1 cellular context compared by ENCODE assay signal in the genomic region with DNA sequence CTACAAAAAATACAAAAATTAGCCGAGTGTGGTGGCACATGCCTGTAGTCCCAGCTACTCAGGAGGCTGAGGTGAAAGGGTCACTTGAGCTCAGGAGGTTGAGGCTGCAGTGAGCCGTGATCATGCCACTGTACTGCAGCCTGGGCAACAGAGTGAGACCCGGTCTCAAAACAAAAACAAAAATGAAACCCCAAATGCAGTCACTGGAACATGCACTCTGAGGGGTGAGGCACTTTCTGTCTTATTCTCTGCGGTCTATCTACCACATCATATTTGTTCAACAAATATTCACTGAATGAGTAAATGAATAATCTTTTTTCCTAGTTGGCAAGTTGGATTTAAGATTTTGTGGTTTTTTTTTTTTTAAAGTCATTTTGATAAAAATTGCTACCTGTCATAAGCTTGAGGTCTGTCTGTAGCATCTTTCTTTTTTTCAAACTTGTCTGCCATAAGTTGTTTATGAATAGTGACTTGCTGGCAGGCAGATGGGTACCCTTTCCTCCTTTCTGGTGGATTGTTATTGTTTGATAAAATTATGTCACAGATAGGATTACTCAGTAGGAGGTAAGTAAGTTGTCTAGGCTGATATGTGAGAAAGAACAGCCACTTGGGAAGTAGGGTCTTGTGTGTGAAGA.
TF ChIP-seq lines count a peak whose summit lies in the region.

No MANE protein-coding gene starts in this region.

TF ChIP-seq in GM12878, 131 proteins besides CTCF, POLR2A, EP300 and RAD21 (continued from another document and continues in another):
- TF ChIP-seq NR2C2 (IDR thresholded peaks at IDR 0.05; ENCODE audit: borderline replicate concordance, control insufficient read depth, insufficient read length, low read depth) (no peak), EGR1 (IDR thresholded peaks at IDR 0.05; ENCODE audit: borderline replicate concordance in 1 of 2, low read depth in 2 of 2, low read length in 2 of 2) (no peak), SMC3 (IDR thresholded peaks at IDR 0.05; ENCODE audit: borderline replicate concordance, low read length) (no peak), SPI1 (IDR thresholded peaks at IDR 0.05; ENCODE audit: borderline replicate concordance, insufficient read depth, low read depth, low read length) (no peak), RFX5 (IDR thresholded peaks at IDR 0.05; ENCODE audit: low read depth, low read length) (no peak), MTA3 (IDR thresholded peaks at IDR 0.05; ENCODE audit: borderline replicate concordance, low read length) (no peak; the same call in 1 of the 2 replicates), RAD51 (IDR thresholded peaks at IDR 0.05) (no peak), MTA2 (IDR thresholded peaks at IDR 0.05; ENCODE audit: low read depth) (0 out of 2 replicates have a peak, but pooled peaks have one; percentile 25), ZNF274 (IDR thresholded peaks at IDR 0.05; ENCODE audit: insufficient read depth, insufficient read length) (no peak), ESRRA (IDR thresholded peaks at IDR 0.05; ENCODE audit: low read length) (no peak), MYC (IDR thresholded peaks at IDR 0.05; ENCODE audit: insufficient read depth, insufficient read length, insufficient replicate concordance, low read length, severe bottlenecking) (no peak), STAT1 (conservative IDR thresholded peaks at IDR 0.05) (no peak), EED (IDR thresholded peaks at IDR 0.05; ENCODE audit: low read depth) (peak; percentile 23; the same call in 1 of the 2 replicates), NFXL1 (IDR thresholded peaks at IDR 0.05; ENCODE audit: borderline replicate concordance) (no peak), KLF5 (IDR thresholded peaks at IDR 0.05; ENCODE audit: partially characterized antibody) (no peak), BACH1 (IDR thresholded peaks at IDR 0.05; ENCODE audit: borderline replicate concordance) (no peak), PAX8 (IDR thresholded peaks at IDR 0.05) (no peak), ZNF217 (IDR thresholded peaks at IDR 0.05) (peak; percentile 65; the same call in 1 of the 2 replicates), ZNF384 (IDR thresholded peaks at IDR 0.05; ENCODE audit: borderline replicate concordance, low read depth, low read length) (no peak), GABPA (IDR thresholded peaks at IDR 0.05; ENCODE audit: low read depth) (0 out of 2 replicates have a peak, but pooled peaks have one; percentile 11), BCL11A (IDR thresholded peaks at IDR 0.05; ENCODE audit: low read depth, low read length) (peak; percentile 10; the same call in 1 of the 2 replicates), ATF7 (IDR thresholded peaks at IDR 0.05; ENCODE audit: low read depth) (peak; percentile 62), CBFB (IDR thresholded peaks at IDR 0.05; ENCODE audit: low read depth) (peak; percentile 49; the same call in 1 of the 2 replicates), IRF4 (IDR thresholded peaks at IDR 0.05; ENCODE audit: low read depth, low read length) (peak; percentile 68), GATAD2B (conservative IDR thresholded peaks at IDR 0.05; ENCODE audit: low read depth) (no peak), SIX5 (IDR thresholded peaks at IDR 0.05; ENCODE audit: low read depth, low read length, severe bottlenecking) (no peak), IKZF2 (IDR thresholded peaks at IDR 0.05) (peak in 1 of 2 experiments; percentile 47), PAX5 (IDR thresholded peaks at IDR 0.05; ENCODE audit: borderline replicate concordance, low read depth, low read length) (peak; percentile 87), POU2F2 (IDR thresholded peaks at IDR 0.05; ENCODE audit: borderline replicate concordance, low read depth, low read length) (0 out of 3 replicates have a peak, but pooled peaks have one; percentile 20), WRNIP1 (IDR thresholded peaks at IDR 0.05; ENCODE audit: borderline replicate concordance, low read depth, low read length) (no peak), CHD2 (IDR thresholded peaks at IDR 0.05; ENCODE audit: borderline replicate concordance, low read depth, low read length) (no peak)
- TF ChIP-seq, protein P1, sequence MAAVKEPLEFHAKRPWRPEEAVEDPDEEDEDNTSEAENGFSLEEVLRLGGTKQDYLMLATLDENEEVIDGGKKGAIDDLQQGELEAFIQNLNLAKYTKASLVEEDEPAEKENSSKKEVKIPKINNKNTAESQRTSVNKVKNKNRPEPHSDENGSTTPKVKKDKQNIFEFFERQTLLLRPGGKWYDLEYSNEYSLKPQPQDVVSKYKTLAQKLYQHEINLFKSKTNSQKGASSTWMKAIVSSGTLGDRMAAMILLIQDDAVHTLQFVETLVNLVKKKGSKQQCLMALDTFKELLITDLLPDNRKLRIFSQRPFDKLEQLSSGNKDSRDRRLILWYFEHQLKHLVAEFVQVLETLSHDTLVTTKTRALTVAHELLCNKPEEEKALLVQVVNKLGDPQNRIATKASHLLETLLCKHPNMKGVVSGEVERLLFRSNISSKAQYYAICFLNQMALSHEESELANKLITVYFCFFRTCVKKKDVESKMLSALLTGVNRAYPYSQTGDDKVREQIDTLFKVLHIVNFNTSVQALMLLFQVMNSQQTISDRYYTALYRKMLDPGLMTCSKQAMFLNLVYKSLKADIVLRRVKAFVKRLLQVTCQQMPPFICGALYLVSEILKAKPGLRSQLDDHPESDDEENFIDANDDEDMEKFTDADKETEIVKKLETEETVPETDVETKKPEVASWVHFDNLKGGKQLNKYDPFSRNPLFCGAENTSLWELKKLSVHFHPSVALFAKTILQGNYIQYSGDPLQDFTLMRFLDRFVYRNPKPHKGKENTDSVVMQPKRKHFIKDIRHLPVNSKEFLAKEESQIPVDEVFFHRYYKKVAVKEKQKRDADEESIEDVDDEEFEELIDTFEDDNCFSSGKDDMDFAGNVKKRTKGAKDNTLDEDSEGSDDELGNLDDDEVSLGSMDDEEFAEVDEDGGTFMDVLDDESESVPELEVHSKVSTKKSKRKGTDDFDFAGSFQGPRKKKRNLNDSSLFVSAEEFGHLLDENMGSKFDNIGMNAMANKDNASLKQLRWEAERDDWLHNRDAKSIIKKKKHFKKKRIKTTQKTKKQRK (IDR thresholded peaks at IDR 0.05; ENCODE audit: low read depth, low read length): no peak
- TF ChIP-seq, protein P2, sequence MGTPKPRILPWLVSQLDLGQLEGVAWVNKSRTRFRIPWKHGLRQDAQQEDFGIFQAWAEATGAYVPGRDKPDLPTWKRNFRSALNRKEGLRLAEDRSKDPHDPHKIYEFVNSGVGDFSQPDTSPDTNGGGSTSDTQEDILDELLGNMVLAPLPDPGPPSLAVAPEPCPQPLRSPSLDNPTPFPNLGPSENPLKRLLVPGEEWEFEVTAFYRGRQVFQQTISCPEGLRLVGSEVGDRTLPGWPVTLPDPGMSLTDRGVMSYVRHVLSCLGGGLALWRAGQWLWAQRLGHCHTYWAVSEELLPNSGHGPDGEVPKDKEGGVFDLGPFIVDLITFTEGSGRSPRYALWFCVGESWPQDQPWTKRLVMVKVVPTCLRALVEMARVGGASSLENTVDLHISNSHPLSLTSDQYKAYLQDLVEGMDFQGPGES (IDR thresholded peaks at IDR 0.05): no peak
- TF ChIP-seq, protein P3, sequence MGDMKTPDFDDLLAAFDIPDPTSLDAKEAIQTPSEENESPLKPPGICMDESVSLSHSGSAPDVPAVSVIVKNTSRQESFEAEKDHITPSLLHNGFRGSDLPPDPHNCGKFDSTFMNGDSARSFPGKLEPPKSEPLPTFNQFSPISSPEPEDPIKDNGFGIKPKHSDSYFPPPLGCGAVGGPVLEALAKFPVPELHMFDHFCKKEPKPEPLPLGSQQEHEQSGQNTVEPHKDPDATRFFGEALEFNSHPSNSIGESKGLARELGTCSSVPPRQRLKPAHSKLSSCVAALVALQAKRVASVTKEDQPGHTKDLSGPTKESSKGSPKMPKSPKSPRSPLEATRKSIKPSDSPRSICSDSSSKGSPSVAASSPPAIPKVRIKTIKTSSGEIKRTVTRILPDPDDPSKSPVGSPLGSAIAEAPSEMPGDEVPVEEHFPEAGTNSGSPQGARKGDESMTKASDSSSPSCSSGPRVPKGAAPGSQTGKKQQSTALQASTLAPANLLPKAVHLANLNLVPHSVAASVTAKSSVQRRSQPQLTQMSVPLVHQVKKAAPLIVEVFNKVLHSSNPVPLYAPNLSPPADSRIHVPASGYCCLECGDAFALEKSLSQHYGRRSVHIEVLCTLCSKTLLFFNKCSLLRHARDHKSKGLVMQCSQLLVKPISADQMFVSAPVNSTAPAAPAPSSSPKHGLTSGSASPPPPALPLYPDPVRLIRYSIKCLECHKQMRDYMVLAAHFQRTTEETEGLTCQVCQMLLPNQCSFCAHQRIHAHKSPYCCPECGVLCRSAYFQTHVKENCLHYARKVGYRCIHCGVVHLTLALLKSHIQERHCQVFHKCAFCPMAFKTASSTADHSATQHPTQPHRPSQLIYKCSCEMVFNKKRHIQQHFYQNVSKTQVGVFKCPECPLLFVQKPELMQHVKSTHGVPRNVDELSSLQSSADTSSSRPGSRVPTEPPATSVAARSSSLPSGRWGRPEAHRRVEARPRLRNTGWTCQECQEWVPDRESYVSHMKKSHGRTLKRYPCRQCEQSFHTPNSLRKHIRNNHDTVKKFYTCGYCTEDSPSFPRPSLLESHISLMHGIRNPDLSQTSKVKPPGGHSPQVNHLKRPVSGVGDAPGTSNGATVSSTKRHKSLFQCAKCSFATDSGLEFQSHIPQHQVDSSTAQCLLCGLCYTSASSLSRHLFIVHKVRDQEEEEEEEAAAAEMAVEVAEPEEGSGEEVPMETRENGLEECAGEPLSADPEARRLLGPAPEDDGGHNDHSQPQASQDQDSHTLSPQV (IDR thresholded peaks at IDR 0.05): no peak
- TF ChIP-seq, protein P4, sequence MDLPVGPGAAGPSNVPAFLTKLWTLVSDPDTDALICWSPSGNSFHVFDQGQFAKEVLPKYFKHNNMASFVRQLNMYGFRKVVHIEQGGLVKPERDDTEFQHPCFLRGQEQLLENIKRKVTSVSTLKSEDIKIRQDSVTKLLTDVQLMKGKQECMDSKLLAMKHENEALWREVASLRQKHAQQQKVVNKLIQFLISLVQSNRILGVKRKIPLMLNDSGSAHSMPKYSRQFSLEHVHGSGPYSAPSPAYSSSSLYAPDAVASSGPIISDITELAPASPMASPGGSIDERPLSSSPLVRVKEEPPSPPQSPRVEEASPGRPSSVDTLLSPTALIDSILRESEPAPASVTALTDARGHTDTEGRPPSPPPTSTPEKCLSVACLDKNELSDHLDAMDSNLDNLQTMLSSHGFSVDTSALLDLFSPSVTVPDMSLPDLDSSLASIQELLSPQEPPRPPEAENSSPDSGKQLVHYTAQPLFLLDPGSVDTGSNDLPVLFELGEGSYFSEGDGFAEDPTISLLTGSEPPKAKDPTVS (IDR thresholded peaks at IDR 0.05; ENCODE audit: low read depth, low read length): no peak
- TF ChIP-seq, protein P5, sequence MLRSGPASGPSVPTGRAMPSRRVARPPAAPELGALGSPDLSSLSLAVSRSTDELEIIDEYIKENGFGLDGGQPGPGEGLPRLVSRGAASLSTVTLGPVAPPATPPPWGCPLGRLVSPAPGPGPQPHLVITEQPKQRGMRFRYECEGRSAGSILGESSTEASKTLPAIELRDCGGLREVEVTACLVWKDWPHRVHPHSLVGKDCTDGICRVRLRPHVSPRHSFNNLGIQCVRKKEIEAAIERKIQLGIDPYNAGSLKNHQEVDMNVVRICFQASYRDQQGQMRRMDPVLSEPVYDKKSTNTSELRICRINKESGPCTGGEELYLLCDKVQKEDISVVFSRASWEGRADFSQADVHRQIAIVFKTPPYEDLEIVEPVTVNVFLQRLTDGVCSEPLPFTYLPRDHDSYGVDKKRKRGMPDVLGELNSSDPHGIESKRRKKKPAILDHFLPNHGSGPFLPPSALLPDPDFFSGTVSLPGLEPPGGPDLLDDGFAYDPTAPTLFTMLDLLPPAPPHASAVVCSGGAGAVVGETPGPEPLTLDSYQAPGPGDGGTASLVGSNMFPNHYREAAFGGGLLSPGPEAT (IDR thresholded peaks at IDR 0.05; ENCODE audit: low read depth): peak; percentile 53; the same call in 1 of the 2 replicates
- TF ChIP-seq, protein P6, sequence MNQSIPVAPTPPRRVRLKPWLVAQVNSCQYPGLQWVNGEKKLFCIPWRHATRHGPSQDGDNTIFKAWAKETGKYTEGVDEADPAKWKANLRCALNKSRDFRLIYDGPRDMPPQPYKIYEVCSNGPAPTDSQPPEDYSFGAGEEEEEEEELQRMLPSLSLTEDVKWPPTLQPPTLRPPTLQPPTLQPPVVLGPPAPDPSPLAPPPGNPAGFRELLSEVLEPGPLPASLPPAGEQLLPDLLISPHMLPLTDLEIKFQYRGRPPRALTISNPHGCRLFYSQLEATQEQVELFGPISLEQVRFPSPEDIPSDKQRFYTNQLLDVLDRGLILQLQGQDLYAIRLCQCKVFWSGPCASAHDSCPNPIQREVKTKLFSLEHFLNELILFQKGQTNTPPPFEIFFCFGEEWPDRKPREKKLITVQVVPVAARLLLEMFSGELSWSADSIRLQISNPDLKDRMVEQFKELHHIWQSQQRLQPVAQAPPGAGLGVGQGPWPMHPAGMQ (IDR thresholded peaks at IDR 0.05; ENCODE audit: borderline replicate concordance): no peak
- TF ChIP-seq, protein P7, sequence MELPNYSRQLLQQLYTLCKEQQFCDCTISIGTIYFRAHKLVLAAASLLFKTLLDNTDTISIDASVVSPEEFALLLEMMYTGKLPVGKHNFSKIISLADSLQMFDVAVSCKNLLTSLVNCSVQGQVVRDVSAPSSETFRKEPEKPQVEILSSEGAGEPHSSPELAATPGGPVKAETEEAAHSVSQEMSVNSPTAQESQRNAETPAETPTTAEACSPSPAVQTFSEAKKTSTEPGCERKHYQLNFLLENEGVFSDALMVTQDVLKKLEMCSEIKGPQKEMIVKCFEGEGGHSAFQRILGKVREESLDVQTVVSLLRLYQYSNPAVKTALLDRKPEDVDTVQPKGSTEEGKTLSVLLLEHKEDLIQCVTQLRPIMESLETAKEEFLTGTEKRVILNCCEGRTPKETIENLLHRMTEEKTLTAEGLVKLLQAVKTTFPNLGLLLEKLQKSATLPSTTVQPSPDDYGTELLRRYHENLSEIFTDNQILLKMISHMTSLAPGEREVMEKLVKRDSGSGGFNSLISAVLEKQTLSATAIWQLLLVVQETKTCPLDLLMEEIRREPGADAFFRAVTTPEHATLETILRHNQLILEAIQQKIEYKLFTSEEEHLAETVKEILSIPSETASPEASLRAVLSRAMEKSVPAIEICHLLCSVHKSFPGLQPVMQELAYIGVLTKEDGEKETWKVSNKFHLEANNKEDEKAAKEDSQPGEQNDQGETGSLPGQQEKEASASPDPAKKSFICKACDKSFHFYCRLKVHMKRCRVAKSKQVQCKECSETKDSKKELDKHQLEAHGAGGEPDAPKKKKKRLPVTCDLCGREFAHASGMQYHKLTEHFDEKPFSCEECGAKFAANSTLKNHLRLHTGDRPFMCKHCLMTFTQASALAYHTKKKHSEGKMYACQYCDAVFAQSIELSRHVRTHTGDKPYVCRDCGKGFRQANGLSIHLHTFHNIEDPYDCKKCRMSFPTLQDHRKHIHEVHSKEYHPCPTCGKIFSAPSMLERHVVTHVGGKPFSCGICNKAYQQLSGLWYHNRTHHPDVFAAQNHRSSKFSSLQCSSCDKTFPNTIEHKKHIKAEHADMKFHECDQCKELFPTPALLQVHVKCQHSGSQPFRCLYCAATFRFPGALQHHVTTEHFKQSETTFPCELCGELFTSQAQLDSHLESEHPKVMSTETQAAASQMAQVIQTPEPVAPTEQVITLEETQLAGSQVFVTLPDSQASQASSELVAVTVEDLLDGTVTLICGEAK (IDR thresholded peaks at IDR 0.05; ENCODE audit: borderline replicate concordance): no peak
- TF ChIP-seq, protein P8, sequence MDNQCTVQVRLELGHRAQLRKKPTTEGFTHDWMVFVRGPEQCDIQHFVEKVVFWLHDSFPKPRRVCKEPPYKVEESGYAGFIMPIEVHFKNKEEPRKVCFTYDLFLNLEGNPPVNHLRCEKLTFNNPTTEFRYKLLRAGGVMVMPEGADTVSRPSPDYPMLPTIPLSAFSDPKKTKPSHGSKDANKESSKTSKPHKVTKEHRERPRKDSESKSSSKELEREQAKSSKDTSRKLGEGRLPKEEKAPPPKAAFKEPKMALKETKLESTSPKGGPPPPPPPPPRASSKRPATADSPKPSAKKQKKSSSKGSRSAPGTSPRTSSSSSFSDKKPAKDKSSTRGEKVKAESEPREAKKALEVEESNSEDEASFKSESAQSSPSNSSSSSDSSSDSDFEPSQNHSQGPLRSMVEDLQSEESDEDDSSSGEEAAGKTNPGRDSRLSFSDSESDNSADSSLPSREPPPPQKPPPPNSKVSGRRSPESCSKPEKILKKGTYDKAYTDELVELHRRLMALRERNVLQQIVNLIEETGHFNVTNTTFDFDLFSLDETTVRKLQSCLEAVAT (IDR thresholded peaks at IDR 0.05): no peak
